8 cellular contexts compared by ENCODE assay signal in genomic region chr1:85201340-85202091, GRCh38. TPM values are rescaled to one million over a fixed set of nuclear protein-coding genes. Genes with fewer than 3 reads are reported as not detected.
DNase-seq lines count a peak whose midpoint lies in the region; ATAC-seq and TF ChIP-seq lines count a peak whose summit lies in the region.

No MANE protein-coding gene starts in this region.

- peak; percentile 3 for DNase-seq in BE2C
- peak; percentile 80 to 85 for DNase-seq in SJSA1 (ENCODE audit: low read depth in 1 of 2, low spot score in 2 of 2)
- DNase-seq in activated naive CD4-positive, alpha-beta T cell treated with anti-CD3 and anti-CD28 coated beads, Interleukin-2, amount 50 U/mL, for 16 hours = peak; percentile 72
- DNase-seq in head of caudate nucleus = peak in 40 of 42 donors; percentile 17 to 71 (median 48)
- DNase-seq in ovary = peak; percentile 72 to 84 (median 75)
- DNase-seq in tibial nerve (ENCODE audit: low spot score in 2 of 2) = peak; percentile 33 to 46

- ATAC-seq in GM19324 (IDR thresholded peaks at IDR 0.05; ENCODE audit: low FRiP score, unreplicated experiment) (peak; percentile 69), HG03439 (IDR thresholded peaks at IDR 0.05; ENCODE audit: unreplicated experiment) (peak; percentile 57)

- peaks cover 54% of the 10 kb centered on the region for H3K27me3 ChIP-seq in BE2C
- no peaks in the 10 kb centered on the region for H3K27me3 ChIP-seq in SJSA1 (replicated peaks)
- H3K27me3 ChIP-seq in ovary = no peaks in the 10 kb centered on the region
- H3K27me3 ChIP-seq in tibial nerve = no peaks in the 10 kb centered on the region

- H3K27ac ChIP-seq in SJSA1 (peak overlapping the region; percentile 92), ovary (peak overlapping the region; percentile 80 to 96), tibial nerve (peak overlapping the region; percentile 84 to 98 (median 94))

- H3K4me1 ChIP-seq in BE2C = no peaks in the 10 kb centered on the region
- peaks cover 3% of the 10 kb centered on the region; the same call in 1 of the 2 replicates for H3K4me1 ChIP-seq in SJSA1 (replicated peaks)
- H3K4me1 ChIP-seq in ovary (ENCODE audit: insufficient read depth) = no peaks in the 10 kb centered on the region
- H3K4me1 ChIP-seq in tibial nerve = peaks cover 0 to 40% (median 0%) of the 10 kb centered on the region in 4 donors

- intact Hi-C loops in head of caudate nucleus (cut with DNase I) = no loop called here
- intact Hi-C loops in ovary (cut with DNase I) = no loop called here

- H3K9me3 ChIP-seq in BE2C (no peaks in the 10 kb centered on the region), SJSA1 (replicated peaks) (no peaks in the 10 kb centered on the region), ovary (no peaks in the 10 kb centered on the region), tibial nerve (no peaks in the 10 kb centered on the region)

- H3K36me3 ChIP-seq in BE2C = no peaks in the 10 kb centered on the region
- H3K36me3 ChIP-seq in SJSA1 = peaks cover 6% of the 10 kb centered on the region
- H3K36me3 ChIP-seq in ovary = no peaks in the 10 kb centered on the region
- no peaks in the 10 kb centered on the region for H3K36me3 ChIP-seq in tibial nerve

- TF ChIP-seq EP300 in ovary (IDR thresholded peaks at IDR 0.05) = no peak
- TF ChIP-seq EP300 in tibial nerve (IDR thresholded peaks at IDR 0.05) = peak; percentile 19 to 71

- TF ChIP-seq POLR2A in ovary (IDR thresholded peaks at IDR 0.05) (peak; percentile 47), tibial nerve (IDR thresholded peaks at IDR 0.05) (peak; percentile 46 to 53)

- TF ChIP-seq CTCF in BE2C (IDR thresholded peaks at IDR 0.05; ENCODE audit: low read depth, low read length) (no peak), ovary (IDR thresholded peaks at IDR 0.05) (no peak), tibial nerve (IDR thresholded peaks at IDR 0.05) (no peak)

- H3K4me3 ChIP-seq in BE2C (ENCODE audit: low read depth, low read length) (peak overlapping the region; percentile 33), SJSA1 (peak overlapping the region; percentile 85), ovary (peak overlapping the region; percentile 98), tibial nerve (peak overlapping the region; percentile 71 to 92 (median 82))

- 1% methylated on average over 36 to 81 of the region's 81 CpGs for WGBS in ovary, 3 donors
- WGBS in tibial nerve, 2 donors = 0% methylated on average over 29 to 59 of the region's 81 CpGs

RNA-seq across cellular contexts. Expression of gene SYDE2, which starts 0.7 kb away (rescaled TPM):
- not detected for polyA plus RNA-seq in BE2C (2012; ENCODE audit: insufficient read depth, insufficient read length, low read depth)
- total RNA-seq in SJSA1 (2014; rRNA removed; shearing (Covaris generic)) = 5.5 and 8.4 TPM in 2 replicates
- total RNA-seq in ovary (10 to 100 TPM in 2 of 7 donors, 1 to 10 TPM in 5; 6.7 to 12.3 (median 7.8) TPM), tibial nerve (10 to 100 TPM; 10.5 to 12.9 (median 11.1) TPM)
- 1 to 10 TPM; 1.2 to 2.3 TPM for polyA plus RNA-seq in ovary

RNA-seq across cellular contexts. Expression of gene C1orf52, which starts 57.9 kb away (rescaled TPM):
- 56.7 TPM for polyA plus RNA-seq in BE2C (2012; ENCODE audit: insufficient read depth, insufficient read length, low read depth)
- 26.5 and 28.3 TPM in 2 replicates for total RNA-seq in SJSA1 (2014; rRNA removed; shearing (Covaris generic))
- 10 to 100 TPM; 10.7 to 24.6 (median 18.8) TPM for total RNA-seq in ovary
- polyA plus RNA-seq in ovary = 10 to 100 TPM; 20.1 to 23.9 TPM
- 10 to 100 TPM; 12.7 to 34.8 (median 24.5) TPM for total RNA-seq in tibial nerve

Comparison
In these comparisons a context has a peak if more than half of its experiments do, and no peak if none do; other contexts are left out.
1. Peak in every context shown above with its lines: DNase-seq, ATAC-seq, H3K4me3 ChIP-seq and H3K27ac ChIP-seq.
2. DNase-seq: peak in every context shown above with its lines; median percentile 82 in SJSA1; 75 in ovary; 72 in activated naive CD4-positive, alpha-beta T cell treated with anti-CD3 and anti-CD28 coated beads, Interleukin-2, amount 50 U/mL, for 16 hours; 48 in head of caudate nucleus; 40 in tibial nerve; 3 in BE2C.
3. H3K4me3 ChIP-seq: peak in every context shown above with its lines; median percentile 98 in ovary; 85 in SJSA1; 82 in tibial nerve; 33 in BE2C.